Comparison of ENCODE assay signal across 1 cellular context in the genomic region with DNA sequence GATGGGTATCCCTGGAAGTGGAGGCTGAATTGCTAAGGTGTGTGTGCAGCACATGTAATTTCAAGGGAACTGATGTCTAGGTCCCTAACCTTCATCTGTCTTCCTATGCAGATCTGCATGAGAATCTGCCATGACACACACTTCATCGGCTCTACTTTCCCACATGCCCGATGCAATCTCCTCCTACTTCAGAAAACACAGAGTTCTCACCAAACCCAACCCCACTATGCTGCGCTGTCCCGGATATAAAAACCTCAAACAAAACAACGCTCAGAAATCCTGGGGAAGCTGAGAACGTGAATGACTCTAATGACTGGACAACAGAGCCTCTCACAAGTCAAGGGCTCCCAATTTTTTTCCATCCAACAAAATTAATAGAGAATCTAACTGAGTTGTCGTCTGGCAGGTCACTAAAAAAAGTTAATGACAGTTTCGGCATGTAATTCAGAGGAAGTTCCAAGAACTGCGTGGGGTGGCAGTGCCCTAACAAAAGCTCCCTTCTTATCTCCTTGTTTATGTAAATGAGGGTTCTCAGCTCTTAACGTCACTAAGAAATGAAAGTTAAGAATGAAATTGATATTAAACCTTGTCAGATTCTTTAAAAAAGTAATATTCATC.
TF ChIP-seq lines count a peak whose summit lies in the region.

No MANE protein-coding gene starts in this region.

TF ChIP-seq in GM12878, 131 proteins besides CTCF, POLR2A, EP300 and RAD21 (continued from another document):
- TF ChIP-seq, protein P1, sequence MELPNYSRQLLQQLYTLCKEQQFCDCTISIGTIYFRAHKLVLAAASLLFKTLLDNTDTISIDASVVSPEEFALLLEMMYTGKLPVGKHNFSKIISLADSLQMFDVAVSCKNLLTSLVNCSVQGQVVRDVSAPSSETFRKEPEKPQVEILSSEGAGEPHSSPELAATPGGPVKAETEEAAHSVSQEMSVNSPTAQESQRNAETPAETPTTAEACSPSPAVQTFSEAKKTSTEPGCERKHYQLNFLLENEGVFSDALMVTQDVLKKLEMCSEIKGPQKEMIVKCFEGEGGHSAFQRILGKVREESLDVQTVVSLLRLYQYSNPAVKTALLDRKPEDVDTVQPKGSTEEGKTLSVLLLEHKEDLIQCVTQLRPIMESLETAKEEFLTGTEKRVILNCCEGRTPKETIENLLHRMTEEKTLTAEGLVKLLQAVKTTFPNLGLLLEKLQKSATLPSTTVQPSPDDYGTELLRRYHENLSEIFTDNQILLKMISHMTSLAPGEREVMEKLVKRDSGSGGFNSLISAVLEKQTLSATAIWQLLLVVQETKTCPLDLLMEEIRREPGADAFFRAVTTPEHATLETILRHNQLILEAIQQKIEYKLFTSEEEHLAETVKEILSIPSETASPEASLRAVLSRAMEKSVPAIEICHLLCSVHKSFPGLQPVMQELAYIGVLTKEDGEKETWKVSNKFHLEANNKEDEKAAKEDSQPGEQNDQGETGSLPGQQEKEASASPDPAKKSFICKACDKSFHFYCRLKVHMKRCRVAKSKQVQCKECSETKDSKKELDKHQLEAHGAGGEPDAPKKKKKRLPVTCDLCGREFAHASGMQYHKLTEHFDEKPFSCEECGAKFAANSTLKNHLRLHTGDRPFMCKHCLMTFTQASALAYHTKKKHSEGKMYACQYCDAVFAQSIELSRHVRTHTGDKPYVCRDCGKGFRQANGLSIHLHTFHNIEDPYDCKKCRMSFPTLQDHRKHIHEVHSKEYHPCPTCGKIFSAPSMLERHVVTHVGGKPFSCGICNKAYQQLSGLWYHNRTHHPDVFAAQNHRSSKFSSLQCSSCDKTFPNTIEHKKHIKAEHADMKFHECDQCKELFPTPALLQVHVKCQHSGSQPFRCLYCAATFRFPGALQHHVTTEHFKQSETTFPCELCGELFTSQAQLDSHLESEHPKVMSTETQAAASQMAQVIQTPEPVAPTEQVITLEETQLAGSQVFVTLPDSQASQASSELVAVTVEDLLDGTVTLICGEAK (IDR thresholded peaks at IDR 0.05; ENCODE audit: borderline replicate concordance) = 0 out of 2 replicates have a peak, but pooled peaks have one; percentile 7
